In genomic region chr11:11641581-11641980, GRCh38 we compare ENCODE assay signal across 16 cellular contexts. TPM values are rescaled to one million over a fixed set of nuclear protein-coding genes. Genes with fewer than 3 reads are reported as not detected.
"Had no signal": no experiment of that assay in that cellular context is flagged by ENCODE, and none has a peak within 500 bp of the region (broad histone marks: within the 10 kb centered on the region; RNA-seq: fewer than 3 reads in every experiment).

No MANE protein-coding gene starts in this region.

- H3K9me3 ChIP-seq: colonic mucosa, transverse colon, vagina had no signal

- H3K36me3 ChIP-seq: colonic mucosa, transverse colon, vagina had no signal

- H3K27ac ChIP-seq: colonic mucosa, transverse colon, vagina had no signal

- H3K27me3 ChIP-seq: transverse colon, vagina had no signal

- H3K4me1 ChIP-seq: colonic mucosa, transverse colon, vagina had no signal

- ATAC-seq: left ventricle myocardium superior; stimulated activated naive B cell treated with anti-CD40 and anti-IgM and Interleukin-4, amounts not matched to agents 10 μg/mL and 1 μg/mL and 100 μg/mL, for 72 hours; T-helper 17 cell; WTC11 had no signal

- DNase-seq: activated CD4-positive, alpha-beta memory T cell treated with anti-CD3 and anti-CD28 coated beads, Interleukin-2, amount 10 ng/mL, durations not matched to agents 7 days and 5 days; activated CD4-positive, alpha-beta T cell treated with anti-CD3 and anti-CD28 coated beads for 4 hours; activated naive CD4-positive, alpha-beta T cell treated with anti-CD3 and anti-CD28 coated beads, Interleukin-2, amount 10 ng/mL, durations not matched to agents 7 days and 5 days; activated T-cell treated with anti-CD3 and anti-CD28 coated beads, Interleukin-2, amount 50 U/mL, for 24 hours; colonic mucosa; effector CD4-positive, alpha-beta T cell; kidney; left ventricle myocardium superior; stimulated activated CD4-positive, alpha-beta T cell treated with anti-CD3 and anti-CD28 coated beads, Interleukin-2, amount 100 ng/mL, for 48 hours; stimulated activated naive B cell treated with anti-CD40 and anti-IgM and Interleukin-4, amounts not matched to agents 10 μg/mL and 1 μg/mL and 100 μg/mL, for 72 hours; T-helper 17 cell; transverse colon had no signal

- H3K4me3 ChIP-seq: colonic mucosa, transverse colon, vagina had no signal

- FAIRE-seq: astrocyte, endothelial cell of umbilical vein, kidney had no signal

RNA-seq across cellular contexts. Expression of gene GALNT18, which starts 19.8 kb away (rescaled TPM):
- total RNA-seq: T-helper 17 cell had no signal
